18 cellular contexts compared by ENCODE assay signal in the genomic region with DNA sequence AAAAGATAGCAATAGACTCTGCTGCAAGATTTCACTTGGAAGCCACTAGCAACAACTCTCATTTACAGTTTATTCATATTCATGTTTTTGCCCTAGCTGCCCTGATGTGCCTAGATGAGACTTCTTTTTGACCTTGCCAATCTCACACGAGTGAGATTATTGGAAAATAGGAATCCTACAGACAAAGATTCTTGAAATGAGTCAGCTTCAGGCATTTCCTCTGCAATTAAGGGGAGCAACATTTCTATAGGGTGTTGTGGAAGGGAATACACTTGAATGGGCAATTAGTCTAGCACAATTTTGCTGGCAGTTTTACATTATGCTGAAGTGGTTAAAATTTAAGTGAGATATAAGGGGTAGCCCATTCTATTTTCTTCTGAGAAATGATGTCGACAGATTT.
DNase-seq lines count a peak whose midpoint lies in the region; ATAC-seq, FAIRE-seq and TF ChIP-seq lines count a peak whose summit lies in the region.
"Had no signal": no experiment of that assay in that cellular context is flagged by ENCODE, and none has a peak within 500 bp of the region (broad histone marks: within the 10 kb centered on the region; RNA-seq: fewer than 3 reads in every experiment).

No MANE protein-coding gene starts in this region.

- H3K27me3 ChIP-seq in HCT116 (ENCODE audit: insufficient read depth, low read length) (no peaks in the 10 kb centered on the region), keratinocyte (ENCODE audit: control insufficient read depth, extremely low read depth, insufficient read depth, low read length) (no peaks in the 10 kb centered on the region)
- H3K27me3 ChIP-seq: BLaER1 treated with 17β-estradiol and CSF1 and Interleukin-3, amounts not matched to agents 10 nM and 100 nM had no signal

- H3K9me2 ChIP-seq in HCT116 (ENCODE audit: insufficient read depth), result no peaks in the 10 kb centered on the region

- H3K36me3 Mint-ChIP-seq in mesothelial cell of epicardium, result no peaks in the 10 kb centered on the region
- H3K36me3 Mint-ChIP-seq: CD8-positive, alpha-beta T cell had no signal

- TF ChIP-seq CTCF in HCT116 (IDR thresholded peaks at IDR 0.05 in 2 of 3, conservative IDR thresholded peaks at IDR 0.05 in 1 of 3; ENCODE audit: borderline replicate concordance in 1 of 3, insufficient read depth in 1 of 3, low read depth in 2 of 3, low read length in 2 of 3) (no peak), keratinocyte (optimal IDR thresholded peaks at IDR 0.05 in 1 of 3, IDR thresholded peaks at IDR 0.05 in 1 of 3, conservative IDR thresholded peaks at IDR 0.05 in 1 of 3; ENCODE audit: extremely low read depth in 1 of 3, insufficient read depth in 2 of 3, low read length in 3 of 3) (no peak), mesothelial cell of epicardium (IDR thresholded peaks at IDR 0.05; ENCODE audit: unreplicated experiment) (no peak)

- H4K20me1 ChIP-seq in HCT116 (ENCODE audit: insufficient read depth) (no peaks in the 10 kb centered on the region), keratinocyte (ENCODE audit: control insufficient read depth, extremely low read depth, insufficient read depth, low read length) (no peaks in the 10 kb centered on the region)
- H4K20me1 ChIP-seq: BLaER1 treated with 17β-estradiol and CSF1 and Interleukin-3, amounts not matched to agents 10 nM and 100 nM had no signal

- H3K79me2 ChIP-seq in HCT116 (ENCODE audit: insufficient read depth, low read length), result no peaks in the 10 kb centered on the region
- H3K79me2 ChIP-seq in keratinocyte (ENCODE audit: control insufficient read depth, insufficient read depth, low read length), result no peaks in the 10 kb centered on the region

- RAD21 ChIA-PET in HCT116 (lab: Charles Lee; ENCODE audit: low non-redundant PET in 1 of 2, low total read pairs in 2 of 2, uncharacterized antibody in 2 of 2, unreplicated experiment in 2 of 2), result no interaction called here

- H3K9me3 Mint-ChIP-seq in mesothelial cell of epicardium, result peaks cover 12% of the 10 kb centered on the region
- H3K9me3 Mint-ChIP-seq: CD8-positive, alpha-beta T cell had no signal

- H3K27ac ChIP-seq in HCT116 (ENCODE audit: low read depth, low read length) (no peak overlapping the region), SK-N-MC (no peak overlapping the region), keratinocyte (ENCODE audit: control insufficient read depth, insufficient read depth, low read length) (no peak overlapping the region)
- H3K27ac ChIP-seq: BLaER1 treated with 17β-estradiol and CSF1 and Interleukin-3, amounts not matched to agents 10 nM and 100 nM had no signal

- H3K9ac ChIP-seq in HCT116 (ENCODE audit: low read length), result no peak overlapping the region
- H3K9ac ChIP-seq in SK-N-MC (ENCODE audit: insufficient read length), result no peak overlapping the region
- H3K9ac ChIP-seq in keratinocyte (ENCODE audit: control insufficient read depth, extremely low read depth, insufficient read depth, low read length), result no peak overlapping the region
- H3K9ac ChIP-seq: BLaER1 treated with 17β-estradiol and CSF1 and Interleukin-3, amounts not matched to agents 10 nM and 100 nM had no signal

- no peak overlapping the region for H3K4me3 Mint-ChIP-seq in mesothelial cell of epicardium
- H3K4me3 Mint-ChIP-seq: CD8-positive, alpha-beta T cell had no signal

- peaks cover 8% of the 10 kb centered on the region for H3K4me1 Mint-ChIP-seq in mesothelial cell of epicardium

- no peak overlapping the region for H3K27ac Mint-ChIP-seq in mesothelial cell of epicardium
- H3K27ac Mint-ChIP-seq: CD8-positive, alpha-beta T cell had no signal

- H3K4me3 ChIP-seq in HCT116 (replicated peaks in 1 of 2; ENCODE audit: low read depth in 1 of 2, low read length in 2 of 2) (no peak overlapping the region), SK-N-MC (no peak overlapping the region), keratinocyte (ENCODE audit: control insufficient read depth in 2 of 3, extremely low read depth in 1 of 3, insufficient read depth in 2 of 3, low read depth in 1 of 3, low read length in 3 of 3) (no peak overlapping the region)
- H3K4me3 ChIP-seq: BLaER1 treated with 17β-estradiol and CSF1 and Interleukin-3, amounts not matched to agents 10 nM and 100 nM; K562 had no signal

- POLR2A ChIA-PET in HCT116 (lab: Charles Lee), result no interaction called here

- no peak for TF ChIP-seq POLR2A in HCT116 (IDR thresholded peaks at IDR 0.05; ENCODE audit: borderline replicate concordance, extremely low read depth, insufficient read depth, insufficient read length)

- intact Hi-C loops in HCT116 (cut with micrococcal nuclease), result no loop called here

- CTCF ChIA-PET in HCT116 (lab: Charles Lee), result no interaction called here

- H3K4me2 ChIP-seq in HCT116 (ENCODE audit: low read length) (no peak overlapping the region), keratinocyte (ENCODE audit: control insufficient read depth, extremely low read depth, insufficient read depth, low read depth, low read length) (peak overlapping the region; percentile 27)
- H3K4me2 ChIP-seq: BLaER1 treated with 17β-estradiol and CSF1 and Interleukin-3, amounts not matched to agents 10 nM and 100 nM had no signal

- peaks cover 0 to 3% of the 10 kb centered on the region in 2 experiments; a peak in 1 of 4 replicates for H3K4me1 ChIP-seq in HCT116 (ENCODE audit: control insufficient read depth in 1 of 2, insufficient read depth in 2 of 2, low read length in 2 of 2)
- H3K4me1 ChIP-seq in keratinocyte (ENCODE audit: control insufficient read depth, extremely low read depth, insufficient read depth, low read length), result peaks cover 12% of the 10 kb centered on the region
- H3K4me1 ChIP-seq: BLaER1 treated with 17β-estradiol and CSF1 and Interleukin-3, amounts not matched to agents 10 nM and 100 nM had no signal

- H2AFZ ChIP-seq in HCT116 (ENCODE audit: low read depth, low read length, poor library complexity, severe bottlenecking) (peak overlapping the region; percentile 65), keratinocyte (ENCODE audit: control insufficient read depth, low read length) (peak overlapping the region; percentile 42)

- ATAC-seq in HCT116, result no peak
- ATAC-seq: CD8-positive, alpha-beta T cell; K562 had no signal

- peak; percentile 66 for FAIRE-seq in keratinocyte (lab: Jason Lieb, UNC)
- FAIRE-seq: K562 had no signal

- no peak for TF ChIP-seq RAD21 in HCT116 (IDR thresholded peaks at IDR 0.05; ENCODE audit: low read depth)

- DNase-seq in EH (ENCODE audit: low read depth) (peak; percentile 17), HCT116 (ENCODE audit: low read depth, low spot score) (no peak), SK-N-MC (ENCODE audit: low read depth, low spot score) (peak; percentile 10), keratinocyte (ENCODE audit: low read depth, low spot score) (no peak), mesothelial cell of epicardium (ENCODE audit: low spot score in 2 of 2, unreplicated experiment in 2 of 2) (no peak), iPS-NIHi11 (ENCODE audit: low spot score) (no peak), anterior cingulate cortex (lab: John Stamatoyannopoulos, UW) (no peak)
- DNase-seq: CD8-positive, alpha-beta T cell; DMS79; GDM1; NCI-H1105 treated with DMSO at 0.1 percent for 48 hours; NCI-H1694; NCI-H2081 treated with DMSO at 0.1 percent for 48 hours; NCI-H748 treated with DMSO at 0.1 percent for 48 hours; NK-92 treated with Interleukin-12 subunit alpha and Interleukin-12 subunit beta, amount 100 ng/mL, for 24 hours; SIG-M5 had no signal

- BruUV-seq in HCT116 (replicated peaks; lab: Mats Ljungman, UMichigan), result no TSS peak

- dilution Hi-C loops in keratinocyte (cut with MboI; ENCODE audit: extremely low pct_ligation_motif_present, low sequenced_read_pairs), result no loop called here

- H3K9me1 ChIP-seq in keratinocyte (ENCODE audit: control insufficient read depth, extremely low read depth, insufficient read depth, low read length), result no peaks in the 10 kb centered on the region

- H3K27me3 Mint-ChIP-seq in mesothelial cell of epicardium (ENCODE audit: low read depth), result no peaks in the 10 kb centered on the region

- no peaks in the 10 kb centered on the region for H3K36me3 ChIP-seq in HCT116 (ENCODE audit: control insufficient read depth in 1 of 2, insufficient read depth in 2 of 2, low read length in 2 of 2)
- H3K36me3 ChIP-seq in SK-N-MC (ENCODE audit: insufficient read depth, low read length), result no peaks in the 10 kb centered on the region
- H3K36me3 ChIP-seq in keratinocyte (ENCODE audit: control insufficient read depth in 2 of 2, extremely low read depth in 1 of 2, insufficient read depth in 2 of 2, low read length in 2 of 2), result no peaks in the 10 kb centered on the region
- H3K36me3 ChIP-seq: BLaER1 treated with 17β-estradiol and CSF1 and Interleukin-3, amounts not matched to agents 10 nM and 100 nM had no signal

- H3K9me3 ChIP-seq in HCT116 (ENCODE audit: control insufficient read depth in 1 of 2, insufficient read depth in 1 of 2, low read depth in 1 of 2, low read length in 2 of 2) (no peaks in the 10 kb centered on the region), SK-N-MC (ENCODE audit: low read depth, low read length) (no peaks in the 10 kb centered on the region), keratinocyte (ENCODE audit: control insufficient read depth, low read depth, low read length) (no peaks in the 10 kb centered on the region)
- H3K9me3 ChIP-seq: BLaER1 treated with 17β-estradiol and CSF1 and Interleukin-3, amounts not matched to agents 10 nM and 100 nM had no signal

TF ChIP-seq in HCT116, 20 proteins besides CTCF, POLR2A, EP300 and RAD21:
- no peak for TF ChIP-seq CEBPB (IDR thresholded peaks at IDR 0.05; ENCODE audit: low read depth)

Comparison
In these comparisons a context has a peak if more than half of its experiments do, and no peak if none do; other contexts are left out.
1. DNase-seq: peak in EH (single experiment) and SK-N-MC (single experiment); none in HCT116 (single experiment), keratinocyte (single experiment), mesothelial cell of epicardium (0 of 2), iPS-NIHi11 (single experiment) and anterior cingulate cortex (0 of 58).